In genomic region chr7:23531794-23532489, GRCh38 we compare ENCODE assay signal across 8 cellular contexts. TPM values are rescaled to one million over a fixed set of nuclear protein-coding genes. Genes with fewer than 3 reads are reported as not detected.
DNase-seq lines count a peak whose midpoint lies in the region; ATAC-seq and TF ChIP-seq lines count a peak whose summit lies in the region.

TRA2A (minus strand) TSS chr7:23531981; CDS start chr7:23531824, 157 bp downstream.

- H3K4me3 Mint-ChIP-seq in GM23338, result peak within 1 kb of the TSS; percentile 100

- H3F3A ChIP-seq in GM23338 (replicated peaks; ENCODE audit: low read depth), result no peaks in the 10 kb centered on the region

- H3K27ac Mint-ChIP-seq in GM23338, result peak within 1 kb of the TSS; percentile 100

- peak; percentile 88 for ATAC-seq in GM23338

- intact Hi-C loops in esophagus muscularis mucosa (cut with DNase I), result no loop called here

- H3K9me3 Mint-ChIP-seq in GM23338, result no peaks in the 10 kb centered on the region

- H3K4me1 Mint-ChIP-seq in GM23338, result peaks cover 46% of the 10 kb centered on the region

- H3K9me2 ChIP-seq in GM23338 (ENCODE audit: insufficient read depth), result no peaks in the 10 kb centered on the region

- 32% methylated on average over 21 of the region's 50 CpGs for WGBS in esophagus muscularis mucosa

- no peaks in the 10 kb centered on the region for H3K9me3 ChIP-seq in esophagus muscularis mucosa

- peaks cover 33% of the 10 kb centered on the region for H3K36me3 Mint-ChIP-seq in GM23338 (ENCODE audit: low read depth)

- peak within 1 kb of the TSS; percentile 99 for H3K27ac ChIP-seq in GM23338 (ENCODE audit: low read depth)
- H3K27ac ChIP-seq in esophagus muscularis mucosa (replicated peaks in 1 of 4), result peak within 1 kb of the TSS; percentile 96 to 99 (median 98)

- H3K27me3 Mint-ChIP-seq in GM23338 (ENCODE audit: insufficient read depth, low read depth, poor library complexity), result peaks cover 23% of the 10 kb centered on the region

- H3K4me2 ChIP-seq in GM23338, result peak within 1 kb of the TSS; percentile 77

- TF ChIP-seq POLR2A in esophagus muscularis mucosa (IDR thresholded peaks at IDR 0.05; ENCODE audit: low read depth), result peak; percentile 86

- peaks cover 40% of the 10 kb centered on the region for H4K20me1 ChIP-seq in GM23338 (replicated peaks; ENCODE audit: insufficient read depth)

- H2AFZ ChIP-seq in GM23338, result peak within 1 kb of the TSS; percentile 17; the same call in 1 of the 2 replicates

- H3K36me3 ChIP-seq in GM23338 (ENCODE audit: insufficient read depth) (no peaks in the 10 kb centered on the region), esophagus muscularis mucosa (no peaks in the 10 kb centered on the region)

- TF ChIP-seq CTCF in GM23338 (conservative IDR thresholded peaks at IDR 0.05; ENCODE audit: low read depth in 2 of 2) (no peak), esophagus muscularis mucosa (IDR thresholded peaks at IDR 0.05) (no peak)

- no peaks in the 10 kb centered on the region for H3K27me3 ChIP-seq in GM23338 (ENCODE audit: insufficient read depth)
- no peaks in the 10 kb centered on the region for H3K27me3 ChIP-seq in esophagus muscularis mucosa

- peaks cover 49% of the 10 kb centered on the region for H3K79me2 ChIP-seq in GM23338 (replicated peaks; ENCODE audit: insufficient read depth)

- peak within 1 kb of the TSS; percentile 67 for H3K4me3 ChIP-seq in GM23338
- peak within 1 kb of the TSS; percentile 84 to 99 (median 94) for H3K4me3 ChIP-seq in esophagus muscularis mucosa

- DNase-seq in Daoy (ENCODE audit: low read depth) (peak; percentile 100), GM23338 (ENCODE audit: low spot score) (peak; percentile 97), Kasumi-1 (lab: John Stamatoyannopoulos, UW) (peak; percentile 93 to 95), RKO (ENCODE audit: low spot score) (peak; percentile 94), activated T-helper 1 cell treated with Interleukin-2 at 50 U/mL for 16 hours (ENCODE audit: low read depth) (peak; percentile 92), esophagus muscularis mucosa (ENCODE audit: extremely low spot score) (peak; percentile 99), myocyte (ENCODE audit: low read depth) (peak; percentile 99)
- DNase-seq in stimulated activated CD8-positive, alpha-beta memory T cell treated with anti-CD3 and anti-CD28 coated beads, Interleukin-7, amount 100 ng/mL, for 4 hours (ENCODE audit: low read depth in 2 of 2), result peak; percentile 93 to 94

- TF ChIP-seq EP300 in esophagus muscularis mucosa (IDR thresholded peaks at IDR 0.05), result no peak

- H3K4me1 ChIP-seq in GM23338 (ENCODE audit: insufficient read depth) (peaks cover 40% of the 10 kb centered on the region), esophagus muscularis mucosa (peaks cover 18 to 42% (median 40%) of the 10 kb centered on the region in 4 donors)

TF ChIP-seq in GM23338, 12 proteins besides CTCF, POLR2A, EP300 and RAD21 (continues in another document):
- no peak for TF ChIP-seq ZNF331 (CRISPR knock-in tag; IDR thresholded peaks at IDR 0.05; ENCODE audit: low read depth)
- TF ChIP-seq CREB1 (CRISPR knock-in tag; IDR thresholded peaks at IDR 0.05; ENCODE audit: low read depth), result peak; percentile 100
- no peak for TF ChIP-seq ZNF114 (CRISPR knock-in tag; IDR thresholded peaks at IDR 0.05)
- peak; percentile 23 for TF ChIP-seq REST (IDR thresholded peaks at IDR 0.05; ENCODE audit: unreplicated experiment)
- TF ChIP-seq ZNF462 (CRISPR knock-in tag; IDR thresholded peaks at IDR 0.05), result no peak
- TF ChIP-seq JUNB (IDR thresholded peaks at IDR 0.05; ENCODE audit: unreplicated experiment), result no peak
- TF ChIP-seq POLR2AphosphoS5 (IDR thresholded peaks at IDR 0.05; ENCODE audit: low read depth), result peak; percentile 99
- no peak for TF ChIP-seq EZH2 (IDR thresholded peaks at IDR 0.05; ENCODE audit: low read depth, unreplicated experiment)

RNA-seq across cellular contexts. Expression of gene TRA2A, which starts in this region (rescaled TPM):
- total RNA-seq in Daoy (2014; rRNA removed; shearing (Covaris generic)), result 37.0 and 54.9 TPM in 2 replicates
- total RNA-seq in GM23338 (2014; rRNA removed; shearing (Covaris generic)), result 82.6 and 118 TPM in 2 replicates
- 271 and 274 TPM in 2 replicates for polyA plus RNA-seq in GM23338 (2016; fragmentation: Nextera tagmentation; extraction: Ambion mirVana)
- total RNA-seq in esophagus muscularis mucosa, result 10 to 100 TPM; 16.7 to 35.3 (median 28.7) TPM
- total RNA-seq in myocyte, result 17.4 and 24.4 TPM in 2 replicates
- 39.2 TPM for polyA plus RNA-seq in myocyte (2012)

Comparison
In these comparisons a context has a peak if more than half of its experiments do, and no peak if none do; other contexts are left out.
1. Peak in every context shown above with its lines: DNase-seq, ATAC-seq, H3K4me3 ChIP-seq and H3K27ac ChIP-seq.